17 cellular contexts compared by ENCODE assay signal in the genomic region with DNA sequence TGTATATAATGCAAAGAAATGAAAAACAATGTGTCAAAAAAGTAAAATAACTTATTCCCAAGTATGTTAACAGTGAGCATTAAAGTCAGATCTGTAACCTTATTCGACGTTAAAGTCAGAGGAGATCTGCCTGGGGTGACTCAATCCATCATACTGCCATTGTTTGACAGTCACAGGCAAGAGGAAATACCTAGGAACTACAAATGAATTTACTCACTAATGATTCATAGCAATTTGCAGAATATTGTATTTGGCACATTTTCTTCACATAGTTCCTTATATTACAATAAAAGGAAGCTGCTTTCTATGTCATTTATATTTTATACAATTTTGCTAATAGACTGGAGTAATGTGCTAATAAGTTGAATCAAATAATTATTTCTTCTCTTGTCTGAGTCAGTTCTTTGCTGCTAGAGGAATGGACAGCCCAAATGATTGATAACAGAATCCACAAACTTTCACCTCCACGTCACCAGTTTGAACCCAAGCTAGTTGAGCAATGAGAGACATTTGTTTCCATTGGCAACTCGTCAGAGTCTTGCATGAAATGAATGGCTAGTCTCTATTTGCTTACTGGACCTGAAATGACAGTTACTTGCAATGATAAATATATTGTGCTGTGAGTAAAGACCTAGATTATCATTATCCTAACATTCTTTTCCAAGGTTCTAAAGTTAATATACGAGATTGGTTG. TPM values are rescaled to one million over a fixed set of nuclear protein-coding genes. Genes with fewer than 3 reads are reported as not detected.
A peak's percentile ranks its signal among the peaks of the same experiment; 100 is the strongest.
DNase-seq lines count a peak whose midpoint lies in the region; ATAC-seq, FAIRE-seq and TF ChIP-seq lines count a peak whose summit lies in the region.
"Had no signal": no experiment of that assay in that cellular context is flagged by ENCODE, and none has a peak within 500 bp of the region (broad histone marks: within the 10 kb centered on the region; RNA-seq: fewer than 3 reads in every experiment).

No MANE protein-coding gene starts in this region.

- no peaks in the 10 kb centered on the region for H3K27me3 Mint-ChIP-seq in stimulated activated naive CD8-positive, alpha-beta T cell treated with anti-CD3 and anti-CD28 coated beads, Interleukin-15, amount 100 ng/mL, for 72 hours
- H3K27me3 Mint-ChIP-seq: activated naive CD8-positive, alpha-beta T cell treated with anti-CD3 and anti-CD28 coated beads, Interleukin-2, amount 50 U/mL, for 24 hours had no signal

- H3K9ac ChIP-seq in PC-3 (ENCODE audit: low read length) (peak overlapping the region; percentile 9; the same call in 1 of the 2 replicates), HepG2 (ENCODE audit: insufficient read depth, low read depth, low read length) (no peak overlapping the region)
- H3K9ac ChIP-seq: BLaER1, KMS-11, parathyroid adenoma had no signal

- TF ChIP-seq RAD21 in HepG2 (CRISPR knock-in tag; IDR thresholded peaks at IDR 0.05), result no peak

- peaks cover 4% of the 10 kb centered on the region for H3F3A ChIP-seq in PC-3 (ENCODE audit: low read length, unreplicated experiment)

- no peaks in the 10 kb centered on the region for H4K20me1 ChIP-seq in PC-3 (ENCODE audit: low read length)
- no peaks in the 10 kb centered on the region for H4K20me1 ChIP-seq in HepG2 (ENCODE audit: insufficient read depth, low read length)
- H4K20me1 ChIP-seq: BLaER1 had no signal

- H3K9me2 ChIP-seq in PC-3 (replicated peaks; ENCODE audit: low read length), result no peaks in the 10 kb centered on the region

- H3K36me3 ChIP-seq in PC-3 (ENCODE audit: low read depth, low read length) (no peaks in the 10 kb centered on the region; the same call in 1 of the 2 replicates), HepG2 (replicated peaks in 1 of 2; ENCODE audit: control insufficient read depth in 1 of 2, insufficient read depth in 2 of 2, low read length in 2 of 2) (no peaks in the 10 kb centered on the region)
- H3K36me3 ChIP-seq: BLaER1 had no signal

- no peak overlapping the region for H3K4me3 ChIP-seq in PC-3 (ENCODE audit: low read length)
- no peak overlapping the region for H3K4me3 ChIP-seq in HepG2 (replicated peaks in 1 of 3; ENCODE audit: insufficient read depth in 1 of 3, low read depth in 2 of 3, low read length in 3 of 3)
- H3K4me3 ChIP-seq: BLaER1 had no signal

- WGBS in HepG2 (ENCODE audit: low lambda C conversion rate), result 14% methylated on average over 5 of the region's 5 CpGs

- POLR2A ChIA-PET in PC-3 (lab: Charles Lee; ENCODE audit: unreplicated experiment), result interaction anchor here (0.5 to 0.6 kb wide), 2 partner anchors 135 to 677 kb away, joined by 3 read pairs; no protein-coding TSS in a partner anchor
- POLR2A ChIA-PET in HepG2 (lab: Yijun Ruan, JAX), result no interaction called here

- no peaks in the 10 kb centered on the region for H3K4me1 Mint-ChIP-seq in stimulated activated naive CD8-positive, alpha-beta T cell treated with anti-CD3 and anti-CD28 coated beads, Interleukin-15, amount 100 ng/mL, for 72 hours
- H3K4me1 Mint-ChIP-seq: activated naive CD8-positive, alpha-beta T cell treated with anti-CD3 and anti-CD28 coated beads, Interleukin-2, amount 50 U/mL, for 24 hours had no signal

- TF ChIP-seq CTCF in PC-3 (conservative IDR thresholded peaks at IDR 0.05; ENCODE audit: low read depth, low read length) (no peak), HepG2 (CRISPR knock-in tag; IDR thresholded peaks at IDR 0.05) (no peak)

- intact Hi-C loops in PC-3 (cut with micrococcal nuclease) (loop anchor here (2.0 kb wide), 2 partner anchors 48 to 96 kb away; partner anchors contain the start of gene TMEM106B), HepG2 (cut with micrococcal nuclease; ENCODE audit: unreplicated experiment) (no loop called here)

- no peak for TF ChIP-seq POLR2A in HepG2 (IDR thresholded peaks at IDR 0.05; ENCODE audit: insufficient read depth in 1 of 2, low read depth in 2 of 2, low read length in 2 of 2)

- H3K9me3 ChIP-seq in PC-3 (ENCODE audit: low read length), result no peaks in the 10 kb centered on the region
- H3K9me3 ChIP-seq in HepG2 (ENCODE audit: low read length), result no peaks in the 10 kb centered on the region; the same call in 1 of the 2 replicates
- H3K9me3 ChIP-seq: BLaER1 had no signal

- peak overlapping the region; percentile 36 for H3K4me2 ChIP-seq in PC-3 (ENCODE audit: low read length)
- H3K4me2 ChIP-seq in HepG2 (ENCODE audit: low read depth, low read length), result no peak overlapping the region
- H3K4me2 ChIP-seq: BLaER1, KMS-11 had no signal

- H2AFZ ChIP-seq in PC-3 (ENCODE audit: low read length) (no peak overlapping the region), HepG2 (ENCODE audit: low read length) (no peak overlapping the region)
- H2AFZ ChIP-seq: parathyroid adenoma had no signal

- CTCF ChIA-PET in PC-3 (lab: Charles Lee) (no interaction called here), HepG2 (lab: Yijun Ruan, JAX; ENCODE audit: low intra/inter-chr PET ratio, low total read pairs) (no interaction called here)

- no peak for TF ChIP-seq EP300 in HepG2 (IDR thresholded peaks at IDR 0.05; ENCODE audit: low read depth in 2 of 2, low read length in 2 of 2)
- no peak for TF ChIP-seq EP300 in HepG2 (CRISPR knock-in tag; IDR thresholded peaks at IDR 0.05; ENCODE audit: borderline replicate concordance)

- ATAC-seq in PC-3 (peak; percentile 88), HepG2 (no peak), HG03457 (IDR thresholded peaks at IDR 0.05; ENCODE audit: unreplicated experiment) (no peak)
- no peak for ATAC-seq in stimulated activated naive CD8-positive, alpha-beta T cell treated with anti-CD3 and anti-CD28 coated beads, Interleukin-15, amount 100 ng/mL, for 72 hours
- ATAC-seq: activated naive CD8-positive, alpha-beta T cell treated with anti-CD3 and anti-CD28 coated beads, Interleukin-2, amount 50 U/mL, for 24 hours; stimulated activated naive CD8-positive, alpha-beta T cell treated with anti-CD3 and anti-CD28 coated beads, Interleukin-15, Interleukin-2, amounts not matched to agents 100 U/mL and 50 U/mL, for 24 hours had no signal

- H3K4me3 Mint-ChIP-seq in stimulated activated naive CD8-positive, alpha-beta T cell treated with anti-CD3 and anti-CD28 coated beads, Interleukin-15, amount 100 ng/mL, for 72 hours, result no peak overlapping the region
- H3K4me3 Mint-ChIP-seq: activated naive CD8-positive, alpha-beta T cell treated with anti-CD3 and anti-CD28 coated beads, Interleukin-2, amount 50 U/mL, for 24 hours had no signal

- peak overlapping the region; percentile 79 for H3K27ac ChIP-seq in PC-3 (ENCODE audit: low read length)
- no peak overlapping the region for H3K27ac ChIP-seq in HepG2 (ENCODE audit: extremely low read length, insufficient read depth, low read length)
- H3K27ac ChIP-seq: BLaER1, KMS-11, parathyroid adenoma had no signal

- H3K4me1 ChIP-seq in PC-3 (ENCODE audit: insufficient read depth, low read length) (peaks cover 36% of the 10 kb centered on the region), HepG2 (ENCODE audit: insufficient read depth, low read length) (no peaks in the 10 kb centered on the region)
- H3K4me1 ChIP-seq: BLaER1, parathyroid adenoma had no signal

- BruUV-seq in PC-3 (replicated peaks; lab: Mats Ljungman, UMichigan) (no TSS peak), HepG2 (replicated peaks; lab: Mats Ljungman, UMichigan) (no TSS peak)

- H3K79me2 ChIP-seq in PC-3 (ENCODE audit: low read length) (no peaks in the 10 kb centered on the region), HepG2 (ENCODE audit: insufficient read depth, low read length) (no peaks in the 10 kb centered on the region)
- H3K79me2 ChIP-seq: parathyroid adenoma had no signal

- in situ Hi-C loops in HepG2 (cut with HindIII; ENCODE audit: extremely low pct_ligation_motif_present, low pct_unique_long_range_greater_than_20kb), result no loop called here

- FAIRE-seq in HepG2 (lab: Jason Lieb, UNC) (no peak), GM19239 (lab: Jason Lieb, UNC) (no peak)

- no peak overlapping the region for H3K27ac Mint-ChIP-seq in stimulated activated naive CD8-positive, alpha-beta T cell treated with anti-CD3 and anti-CD28 coated beads, Interleukin-15, amount 100 ng/mL, for 72 hours
- H3K27ac Mint-ChIP-seq: activated naive CD8-positive, alpha-beta T cell treated with anti-CD3 and anti-CD28 coated beads, Interleukin-2, amount 50 U/mL, for 24 hours had no signal

- H3K27me3 ChIP-seq in PC-3 (ENCODE audit: low read length), result no peaks in the 10 kb centered on the region
- H3K27me3 ChIP-seq in HepG2 (ENCODE audit: control insufficient read depth in 1 of 2, insufficient read depth in 2 of 2, low read length in 2 of 2), result no peaks in the 10 kb centered on the region
- H3K27me3 ChIP-seq: BLaER1 had no signal

- peak; percentile 41 for DNase-seq in EH (ENCODE audit: low read depth)
- peak; percentile 90 for DNase-seq in PC-3
- peak; percentile 84 for DNase-seq in dermis blood vessel endothelial cell
- DNase-seq in HepG2 (ENCODE audit: low spot score), result no peak
- no peak for DNase-seq in GM19239 (ENCODE audit: insufficient read length, low spot score)
- DNase-seq in stimulated activated naive CD8-positive, alpha-beta T cell treated with anti-CD3 and anti-CD28 coated beads, Interleukin-15, amount 100 ng/mL, for 72 hours, result no peak
- DNase-seq in DMS79 (lab: John Stamatoyannopoulos, UW), result no peak
- DNase-seq: activated CD4-positive, CD25-positive, alpha-beta regulatory T cell treated with anti-CD3 and anti-CD28 coated beads, Interleukin-2, amount 50 U/mL, for 72 hours; activated naive CD8-positive, alpha-beta T cell treated with anti-CD3 and anti-CD28 coated beads, Interleukin-2, amount 50 U/mL, for 24 hours; effector CD8-positive, alpha-beta T cell; NCI-H2029; stimulated activated CD4-positive, alpha-beta T cell treated with anti-CD3 and anti-CD28 coated beads, Interleukin-4, amount 100 ng/mL, for 4 hours; stimulated activated naive CD8-positive, alpha-beta T cell treated with anti-CD3 and anti-CD28 coated beads, Interleukin-15, Interleukin-2, amounts not matched to agents 100 U/mL and 50 U/mL, for 24 hours had no signal

- H3K9me3 Mint-ChIP-seq in stimulated activated naive CD8-positive, alpha-beta T cell treated with anti-CD3 and anti-CD28 coated beads, Interleukin-15, amount 100 ng/mL, for 72 hours, result peaks cover 14 to 18% of the 10 kb centered on the region in 2 donors

RNA-seq across cellular contexts. Expression of gene TMEM106B, which starts 48.5 kb away (rescaled TPM):
- total RNA-seq in PC-3 (2014; rRNA removed) (32.5 and 41.6 TPM in 2 replicates), dermis blood vessel endothelial cell (38.6 and 40.3 TPM in 2 replicates), HepG2 (2016; rRNA removed; fragmentation: Illumina TruSeq; extraction: Trizol) (23.4 and 25.1 TPM in 2 replicates)
- total RNA-seq in HepG2 (2016; cell fraction: cytosol; rRNA removed; fragmentation: Illumina TruSeq; extraction: Trizol; ENCODE audit: low read depth), result 3.8 and 6.2 TPM in 2 replicates
- total RNA-seq in HepG2 (2016; cell fraction: insoluble cytoplasmic fraction; rRNA removed; fragmentation: Illumina TruSeq; extraction: Trizol), result 18.5 and 22.2 TPM in 2 replicates
- 11.9 and 12.5 TPM in 2 replicates for total RNA-seq in HepG2 (2016; cell fraction: membrane; rRNA removed; fragmentation: Illumina TruSeq; extraction: Trizol)
- 29.5 and 37.2 TPM in 2 replicates for total RNA-seq in HepG2 (2016; cell fraction: nucleus; rRNA removed; fragmentation: Illumina TruSeq; extraction: Trizol)
- 16.8 and 17.7 TPM in 2 replicates for polyA plus RNA-seq in HepG2 (2011; rRNA removed)
- polyA plus RNA-seq in HepG2 (2011; cell fraction: cytosol; rRNA removed), result 8.2 and 15.0 TPM in 2 replicates
- 3.3 and 6.7 TPM in 2 replicates for polyA plus RNA-seq in HepG2 (2011; cell fraction: nucleus; rRNA removed)
- 22.8 and 23.5 TPM in 2 replicates for polyA plus RNA-seq in HepG2 (2012)
- 2.4 and 3.9 TPM in 2 replicates for polyA plus RNA-seq in HepG2 (2016; cell fraction: cytosol; fragmentation: Illumina TruSeq; extraction: Trizol; ENCODE audit: low read depth)
- polyA plus RNA-seq in HepG2 (2016; cell fraction: insoluble cytoplasmic fraction; fragmentation: Illumina TruSeq; extraction: Trizol; ENCODE audit: low read depth), result 14.7 and 17.8 TPM in 2 replicates
- 4.8 and 5.6 TPM in 2 replicates for polyA plus RNA-seq in HepG2 (2016; cell fraction: membrane; fragmentation: Illumina TruSeq; extraction: Trizol; ENCODE audit: low read depth)
- polyA plus RNA-seq in HepG2 (2016; cell fraction: nucleus; fragmentation: Illumina TruSeq; extraction: Trizol; ENCODE audit: insufficient read depth, low read depth), result 24.5 and 24.8 TPM in 2 replicates
- polyA minus RNA-seq in HepG2 (2011; rRNA and poly(A)+ RNA removed; ENCODE audit: low replicate concordance), result 6.9 and 7.6 TPM in 2 replicates
- polyA minus RNA-seq in HepG2 (2011; cell fraction: cytosol; rRNA and poly(A)+ RNA removed), result 19.3 and 25.8 TPM in 2 replicates
- 23.4 and 29.3 TPM in 2 replicates for polyA minus RNA-seq in HepG2 (2011; cell fraction: nucleus; rRNA and poly(A)+ RNA removed)

Comparison
In these comparisons a context has a peak if more than half of its experiments do, and no peak if none do; other contexts are left out.
1. DNase-seq: peak in EH (single experiment), PC-3 (single experiment) and dermis blood vessel endothelial cell (single experiment); none in HepG2 (single experiment), GM19239 (single experiment), stimulated activated naive CD8-positive, alpha-beta T cell treated with anti-CD3 and anti-CD28 coated beads, Interleukin-15, amount 100 ng/mL, for 72 hours (0 of 2) and DMS79 (single experiment).